In genomic region chr18:62420513-62421209, GRCh38 we compare ENCODE assay signal across 2 cellular contexts.
TF ChIP-seq lines count a peak whose summit lies in the region.

No MANE protein-coding gene starts in this region.

TF ChIP-seq in SK-N-SH, 30 proteins besides CTCF, POLR2A, EP300 and RAD21 (continued from another document):
- TF ChIP-seq, protein P1, sequence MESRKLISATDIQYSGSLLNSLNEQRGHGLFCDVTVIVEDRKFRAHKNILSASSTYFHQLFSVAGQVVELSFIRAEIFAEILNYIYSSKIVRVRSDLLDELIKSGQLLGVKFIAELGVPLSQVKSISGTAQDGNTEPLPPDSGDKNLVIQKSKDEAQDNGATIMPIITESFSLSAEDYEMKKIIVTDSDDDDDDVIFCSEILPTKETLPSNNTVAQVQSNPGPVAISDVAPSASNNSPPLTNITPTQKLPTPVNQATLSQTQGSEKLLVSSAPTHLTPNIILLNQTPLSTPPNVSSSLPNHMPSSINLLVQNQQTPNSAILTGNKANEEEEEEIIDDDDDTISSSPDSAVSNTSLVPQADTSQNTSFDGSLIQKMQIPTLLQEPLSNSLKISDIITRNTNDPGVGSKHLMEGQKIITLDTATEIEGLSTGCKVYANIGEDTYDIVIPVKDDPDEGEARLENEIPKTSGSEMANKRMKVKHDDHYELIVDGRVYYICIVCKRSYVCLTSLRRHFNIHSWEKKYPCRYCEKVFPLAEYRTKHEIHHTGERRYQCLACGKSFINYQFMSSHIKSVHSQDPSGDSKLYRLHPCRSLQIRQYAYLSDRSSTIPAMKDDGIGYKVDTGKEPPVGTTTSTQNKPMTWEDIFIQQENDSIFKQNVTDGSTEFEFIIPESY (IDR thresholded peaks at IDR 0.05; ENCODE audit: borderline replicate concordance, low read depth), result no peak
- TF ChIP-seq RXRA (IDR thresholded peaks at IDR 0.05; ENCODE audit: borderline replicate concordance, low read depth) (no peak), TEAD4 (IDR thresholded peaks at IDR 0.05; ENCODE audit: borderline replicate concordance, insufficient read depth) (no peak), EZH2phosphoT487 (IDR thresholded peaks at IDR 0.05; ENCODE audit: borderline replicate concordance, low read depth) (no peak)
TF ChIP-seq in SK-N-SH: peak in this region for 3.

TF ChIP-seq in HepG2, 621 proteins besides CTCF, POLR2A, EP300 and RAD21 (continued from another document and continues in another):
- TF ChIP-seq, protein P2, sequence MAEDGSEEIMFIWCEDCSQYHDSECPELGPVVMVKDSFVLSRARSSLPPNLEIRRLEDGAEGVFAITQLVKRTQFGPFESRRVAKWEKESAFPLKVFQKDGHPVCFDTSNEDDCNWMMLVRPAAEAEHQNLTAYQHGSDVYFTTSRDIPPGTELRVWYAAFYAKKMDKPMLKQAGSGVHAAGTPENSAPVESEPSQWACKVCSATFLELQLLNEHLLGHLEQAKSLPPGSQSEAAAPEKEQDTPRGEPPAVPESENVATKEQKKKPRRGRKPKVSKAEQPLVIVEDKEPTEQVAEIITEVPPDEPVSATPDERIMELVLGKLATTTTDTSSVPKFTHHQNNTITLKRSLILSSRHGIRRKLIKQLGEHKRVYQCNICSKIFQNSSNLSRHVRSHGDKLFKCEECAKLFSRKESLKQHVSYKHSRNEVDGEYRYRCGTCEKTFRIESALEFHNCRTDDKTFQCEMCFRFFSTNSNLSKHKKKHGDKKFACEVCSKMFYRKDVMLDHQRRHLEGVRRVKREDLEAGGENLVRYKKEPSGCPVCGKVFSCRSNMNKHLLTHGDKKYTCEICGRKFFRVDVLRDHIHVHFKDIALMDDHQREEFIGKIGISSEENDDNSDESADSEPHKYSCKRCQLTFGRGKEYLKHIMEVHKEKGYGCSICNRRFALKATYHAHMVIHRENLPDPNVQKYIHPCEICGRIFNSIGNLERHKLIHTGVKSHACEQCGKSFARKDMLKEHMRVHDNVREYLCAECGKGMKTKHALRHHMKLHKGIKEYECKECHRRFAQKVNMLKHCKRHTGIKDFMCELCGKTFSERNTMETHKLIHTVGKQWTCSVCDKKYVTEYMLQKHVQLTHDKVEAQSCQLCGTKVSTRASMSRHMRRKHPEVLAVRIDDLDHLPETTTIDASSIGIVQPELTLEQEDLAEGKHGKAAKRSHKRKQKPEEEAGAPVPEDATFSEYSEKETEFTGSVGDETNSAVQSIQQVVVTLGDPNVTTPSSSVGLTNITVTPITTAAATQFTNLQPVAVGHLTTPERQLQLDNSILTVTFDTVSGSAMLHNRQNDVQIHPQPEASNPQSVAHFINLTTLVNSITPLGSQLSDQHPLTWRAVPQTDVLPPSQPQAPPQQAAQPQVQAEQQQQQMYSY (CRISPR knock-in tag; IDR thresholded peaks at IDR 0.05), result 0 out of 2 replicates have a peak, but pooled peaks have one; percentile 20
- TF ChIP-seq ZZZ3 (CRISPR knock-in tag; IDR thresholded peaks at IDR 0.05; ENCODE audit: borderline replicate concordance), result no peak
- TF ChIP-seq CREM (IDR thresholded peaks at IDR 0.05), result 0 out of 2 replicates have a peak, but pooled peaks have one; percentile 38
- TF ChIP-seq CREM (CRISPR knock-in tag; IDR thresholded peaks at IDR 0.05), result no peak
- TF ChIP-seq, protein P3, sequence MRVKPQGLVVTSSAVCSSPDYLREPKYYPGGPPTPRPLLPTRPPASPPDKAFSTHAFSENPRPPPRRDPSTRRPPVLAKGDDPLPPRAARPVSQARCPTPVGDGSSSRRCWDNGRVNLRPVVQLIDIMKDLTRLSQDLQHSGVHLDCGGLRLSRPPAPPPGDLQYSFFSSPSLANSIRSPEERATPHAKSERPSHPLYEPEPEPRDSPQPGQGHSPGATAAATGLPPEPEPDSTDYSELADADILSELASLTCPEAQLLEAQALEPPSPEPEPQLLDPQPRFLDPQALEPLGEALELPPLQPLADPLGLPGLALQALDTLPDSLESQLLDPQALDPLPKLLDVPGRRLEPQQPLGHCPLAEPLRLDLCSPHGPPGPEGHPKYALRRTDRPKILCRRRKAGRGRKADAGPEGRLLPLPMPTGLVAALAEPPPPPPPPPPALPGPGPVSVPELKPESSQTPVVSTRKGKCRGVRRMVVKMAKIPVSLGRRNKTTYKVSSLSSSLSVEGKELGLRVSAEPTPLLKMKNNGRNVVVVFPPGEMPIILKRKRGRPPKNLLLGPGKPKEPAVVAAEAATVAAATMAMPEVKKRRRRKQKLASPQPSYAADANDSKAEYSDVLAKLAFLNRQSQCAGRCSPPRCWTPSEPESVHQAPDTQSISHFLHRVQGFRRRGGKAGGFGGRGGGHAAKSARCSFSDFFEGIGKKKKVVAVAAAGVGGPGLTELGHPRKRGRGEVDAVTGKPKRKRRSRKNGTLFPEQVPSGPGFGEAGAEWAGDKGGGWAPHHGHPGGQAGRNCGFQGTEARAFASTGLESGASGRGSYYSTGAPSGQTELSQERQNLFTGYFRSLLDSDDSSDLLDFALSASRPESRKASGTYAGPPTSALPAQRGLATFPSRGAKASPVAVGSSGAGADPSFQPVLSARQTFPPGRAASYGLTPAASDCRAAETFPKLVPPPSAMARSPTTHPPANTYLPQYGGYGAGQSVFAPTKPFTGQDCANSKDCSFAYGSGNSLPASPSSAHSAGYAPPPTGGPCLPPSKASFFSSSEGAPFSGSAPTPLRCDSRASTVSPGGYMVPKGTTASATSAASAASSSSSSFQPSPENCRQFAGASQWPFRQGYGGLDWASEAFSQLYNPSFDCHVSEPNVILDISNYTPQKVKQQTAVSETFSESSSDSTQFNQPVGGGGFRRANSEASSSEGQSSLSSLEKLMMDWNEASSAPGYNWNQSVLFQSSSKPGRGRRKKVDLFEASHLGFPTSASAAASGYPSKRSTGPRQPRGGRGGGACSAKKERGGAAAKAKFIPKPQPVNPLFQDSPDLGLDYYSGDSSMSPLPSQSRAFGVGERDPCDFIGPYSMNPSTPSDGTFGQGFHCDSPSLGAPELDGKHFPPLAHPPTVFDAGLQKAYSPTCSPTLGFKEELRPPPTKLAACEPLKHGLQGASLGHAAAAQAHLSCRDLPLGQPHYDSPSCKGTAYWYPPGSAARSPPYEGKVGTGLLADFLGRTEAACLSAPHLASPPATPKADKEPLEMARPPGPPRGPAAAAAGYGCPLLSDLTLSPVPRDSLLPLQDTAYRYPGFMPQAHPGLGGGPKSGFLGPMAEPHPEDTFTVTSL (CRISPR knock-in tag; IDR thresholded peaks at IDR 0.05; ENCODE audit: borderline replicate concordance), result peak; percentile 28; the same call in 1 of the 2 replicates
- no peak for TF ChIP-seq FOXP1 (IDR thresholded peaks at IDR 0.05)
- TF ChIP-seq FOXP1 (CRISPR knock-in tag; IDR thresholded peaks at IDR 0.05), result peak; percentile 10; the same call in 1 of the 2 replicates
- TF ChIP-seq, protein P4, sequence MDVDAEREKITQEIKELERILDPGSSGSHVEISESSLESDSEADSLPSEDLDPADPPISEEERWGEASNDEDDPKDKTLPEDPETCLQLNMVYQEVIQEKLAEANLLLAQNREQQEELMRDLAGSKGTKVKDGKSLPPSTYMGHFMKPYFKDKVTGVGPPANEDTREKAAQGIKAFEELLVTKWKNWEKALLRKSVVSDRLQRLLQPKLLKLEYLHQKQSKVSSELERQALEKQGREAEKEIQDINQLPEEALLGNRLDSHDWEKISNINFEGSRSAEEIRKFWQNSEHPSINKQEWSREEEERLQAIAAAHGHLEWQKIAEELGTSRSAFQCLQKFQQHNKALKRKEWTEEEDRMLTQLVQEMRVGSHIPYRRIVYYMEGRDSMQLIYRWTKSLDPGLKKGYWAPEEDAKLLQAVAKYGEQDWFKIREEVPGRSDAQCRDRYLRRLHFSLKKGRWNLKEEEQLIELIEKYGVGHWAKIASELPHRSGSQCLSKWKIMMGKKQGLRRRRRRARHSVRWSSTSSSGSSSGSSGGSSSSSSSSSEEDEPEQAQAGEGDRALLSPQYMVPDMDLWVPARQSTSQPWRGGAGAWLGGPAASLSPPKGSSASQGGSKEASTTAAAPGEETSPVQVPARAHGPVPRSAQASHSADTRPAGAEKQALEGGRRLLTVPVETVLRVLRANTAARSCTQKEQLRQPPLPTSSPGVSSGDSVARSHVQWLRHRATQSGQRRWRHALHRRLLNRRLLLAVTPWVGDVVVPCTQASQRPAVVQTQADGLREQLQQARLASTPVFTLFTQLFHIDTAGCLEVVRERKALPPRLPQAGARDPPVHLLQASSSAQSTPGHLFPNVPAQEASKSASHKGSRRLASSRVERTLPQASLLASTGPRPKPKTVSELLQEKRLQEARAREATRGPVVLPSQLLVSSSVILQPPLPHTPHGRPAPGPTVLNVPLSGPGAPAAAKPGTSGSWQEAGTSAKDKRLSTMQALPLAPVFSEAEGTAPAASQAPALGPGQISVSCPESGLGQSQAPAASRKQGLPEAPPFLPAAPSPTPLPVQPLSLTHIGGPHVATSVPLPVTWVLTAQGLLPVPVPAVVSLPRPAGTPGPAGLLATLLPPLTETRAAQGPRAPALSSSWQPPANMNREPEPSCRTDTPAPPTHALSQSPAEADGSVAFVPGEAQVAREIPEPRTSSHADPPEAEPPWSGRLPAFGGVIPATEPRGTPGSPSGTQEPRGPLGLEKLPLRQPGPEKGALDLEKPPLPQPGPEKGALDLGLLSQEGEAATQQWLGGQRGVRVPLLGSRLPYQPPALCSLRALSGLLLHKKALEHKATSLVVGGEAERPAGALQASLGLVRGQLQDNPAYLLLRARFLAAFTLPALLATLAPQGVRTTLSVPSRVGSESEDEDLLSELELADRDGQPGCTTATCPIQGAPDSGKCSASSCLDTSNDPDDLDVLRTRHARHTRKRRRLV (CRISPR knock-in tag; IDR thresholded peaks at IDR 0.05), result peak; percentile 74; the same call in 1 of the 2 replicates
- TF ChIP-seq ZNF644 (CRISPR knock-in tag; IDR thresholded peaks at IDR 0.05; ENCODE audit: low read depth), result peak; percentile 21; the same call in 1 of the 2 replicates
- TF ChIP-seq GATAD2A (CRISPR knock-in tag; IDR thresholded peaks at IDR 0.05), result peak; percentile 61; the same call in 1 of the 2 replicates
- peak; percentile 91 for TF ChIP-seq ZNF292 (CRISPR knock-in tag; IDR thresholded peaks at IDR 0.05; ENCODE audit: borderline replicate concordance, low read depth)
- TF ChIP-seq ZNF747 (CRISPR knock-in tag; IDR thresholded peaks at IDR 0.05; ENCODE audit: borderline replicate concordance), result no peak
- TF ChIP-seq SAP130 (CRISPR knock-in tag; IDR thresholded peaks at IDR 0.05; ENCODE audit: low read depth), result peak; percentile 46; the same call in 1 of the 2 replicates
- no peak for TF ChIP-seq HNRNPL (IDR thresholded peaks at IDR 0.05; ENCODE audit: low read depth, low read length)
- no peak for TF ChIP-seq ZFP41 (CRISPR knock-in tag; IDR thresholded peaks at IDR 0.05; ENCODE audit: borderline replicate concordance)
- TF ChIP-seq ZNF317 (CRISPR knock-in tag; IDR thresholded peaks at IDR 0.05), result peak; percentile 65; the same call in 1 of the 2 replicates
- no peak for TF ChIP-seq FOXA1 (IDR thresholded peaks at IDR 0.05)
- TF ChIP-seq FOXA1 (CRISPR knock-in tag; IDR thresholded peaks at IDR 0.05), result peak; percentile 39; the same call in 1 of the 2 replicates
- TF ChIP-seq ARNT (IDR thresholded peaks at IDR 0.05), result no peak
- peak; percentile 32; the same call in 1 of the 2 replicates for TF ChIP-seq HNF4G (IDR thresholded peaks at IDR 0.05; ENCODE audit: borderline replicate concordance, low read depth, low read length)
- no peak for TF ChIP-seq HNF4G (CRISPR knock-in tag; IDR thresholded peaks at IDR 0.05; ENCODE audit: borderline replicate concordance, low read depth)
- TF ChIP-seq NCOR1 (IDR thresholded peaks at IDR 0.05; ENCODE audit: borderline replicate concordance, low read length), result peak; percentile 45; the same call in 1 of the 2 replicates
- peak; percentile 87; the same call in 1 of the 2 replicates for TF ChIP-seq CHD4 (IDR thresholded peaks at IDR 0.05; ENCODE audit: borderline replicate concordance, low read length)
- peak; percentile 58; the same call in 1 of the 2 replicates for TF ChIP-seq DPF2 (CRISPR knock-in tag; IDR thresholded peaks at IDR 0.05; ENCODE audit: borderline replicate concordance, low read depth)
- 0 out of 2 replicates have a peak, but pooled peaks have one; percentile 25 for TF ChIP-seq ZNF441 (CRISPR knock-in tag; IDR thresholded peaks at IDR 0.05; ENCODE audit: borderline replicate concordance)
- TF ChIP-seq REL (CRISPR knock-in tag; conservative IDR thresholded peaks at IDR 0.05), result no peak
- 0 out of 2 replicates have a peak, but pooled peaks have one; percentile 24 for TF ChIP-seq TFAP4 (IDR thresholded peaks at IDR 0.05; ENCODE audit: borderline replicate concordance, low read depth)
- peak; percentile 44; the same call in 1 of the 2 replicates for TF ChIP-seq SP5 (CRISPR knock-in tag; IDR thresholded peaks at IDR 0.05; ENCODE audit: borderline replicate concordance, low read depth)
- TF ChIP-seq DMAP1 (CRISPR knock-in tag; IDR thresholded peaks at IDR 0.05), result 0 out of 2 replicates have a peak, but pooled peaks have one; percentile 21
- TF ChIP-seq ARID2 (CRISPR knock-in tag; IDR thresholded peaks at IDR 0.05; ENCODE audit: borderline replicate concordance), result no peak
- peak; percentile 85 for TF ChIP-seq ONECUT2 (CRISPR knock-in tag; IDR thresholded peaks at IDR 0.05)
- peak; percentile 72; the same call in 1 of the 2 replicates for TF ChIP-seq MED1 (CRISPR knock-in tag; IDR thresholded peaks at IDR 0.05)
- TF ChIP-seq ASH2L (IDR thresholded peaks at IDR 0.05; ENCODE audit: insufficient read length, low read depth, low read length), result peak; percentile 64
- TF ChIP-seq ATF2 (CRISPR knock-in tag; IDR thresholded peaks at IDR 0.05), result peak; percentile 4; the same call in 1 of the 2 replicates
- TF ChIP-seq SSRP1 (CRISPR knock-in tag; IDR thresholded peaks at IDR 0.05), result no peak
- no peak for TF ChIP-seq EED (CRISPR knock-in tag; IDR thresholded peaks at IDR 0.05)
- TF ChIP-seq HOMEZ (CRISPR knock-in tag; IDR thresholded peaks at IDR 0.05; ENCODE audit: low read depth), result 0 out of 2 replicates have a peak, but pooled peaks have one; percentile 8
